ENCODE assay signal across 9 cellular contexts in genomic region chr12:6960291-6961277, GRCh38. TPM values are rescaled to one million over a fixed set of nuclear protein-coding genes. Genes with fewer than 3 reads are reported as not detected.
DNase-seq lines count a peak whose midpoint lies in the region; ATAC-seq and TF ChIP-seq lines count a peak whose summit lies in the region.
"Had no signal": no experiment of that assay in that cellular context is flagged by ENCODE, and none has a peak within 500 bp of the region (broad histone marks: within the 10 kb centered on the region; RNA-seq: fewer than 3 reads in every experiment).

No MANE protein-coding gene starts in this region.

- POLR2A ChIA-PET in WTC11 (lab: Charles Lee): interaction anchor here (0.6 to 6.6 kb wide), 4 partner anchors 16 to 119 kb away, joined by 4 to 167 read pairs (median 14); partner anchors contain the start of genes C12orf57 and RNU7-1

- H3K9me3 Mint-ChIP-seq in WTC11: no peaks in the 10 kb centered on the region

- peak; percentile 52 for DNase-seq in DMS114 treated with DMSO at 0.1 percent for 48 hours (lab: John Stamatoyannopoulos, UW; ENCODE audit: unreplicated experiment)
- DNase-seq in WTC11 (ENCODE audit: low spot score): no peak
- DNase-seq in right atrium auricular region (ENCODE audit: low spot score): no peak
- no peak for DNase-seq in HK-2 (ENCODE audit: unreplicated experiment)

- H3K36me3 Mint-ChIP-seq in WTC11: peaks cover 5% of the 10 kb centered on the region

- H3K4me1 Mint-ChIP-seq in WTC11: peaks cover 48% of the 10 kb centered on the region

- no peak overlapping the region for H3K4me3 Mint-ChIP-seq in WTC11

- H3K4me3 ChIP-seq in right atrium auricular region (no peak overlapping the region), subcutaneous abdominal adipose tissue (ENCODE audit: low read depth in 1 of 5, low read length in 5 of 5) (peak overlapping the region in 3 of 5 donors; percentile 23 to 47 (median 47))

- H3K4me1 ChIP-seq in right atrium auricular region (peaks cover 0 to 51% of the 10 kb centered on the region in 2 donors), subcutaneous abdominal adipose tissue (ENCODE audit: control insufficient read depth in 5 of 5, insufficient read depth in 5 of 5, low read length in 5 of 5) (peaks cover 12 to 81% (median 64%) of the 10 kb centered on the region in 5 donors)

- ATAC-seq in HG02870 (IDR thresholded peaks at IDR 0.05; ENCODE audit: unreplicated experiment) (peak; percentile 30), WTC11 (no peak), HG02840 (IDR thresholded peaks at IDR 0.05; ENCODE audit: low FRiP score, unreplicated experiment) (no peak), GM19351 (IDR thresholded peaks at IDR 0.05; ENCODE audit: unreplicated experiment) (no peak)

- CTCF ChIA-PET in WTC11 (lab: Charles Lee): interaction anchor here (0.6 to 9.7 kb wide), 14 partner anchors 8 to 229 kb away, joined by 3 to 296 read pairs (median 4); partner anchors contain the start of genes C12orf57, PEX5 and RNU7-1

- H3K9me3 ChIP-seq in right atrium auricular region (no peaks in the 10 kb centered on the region), subcutaneous abdominal adipose tissue (ENCODE audit: control insufficient read depth in 5 of 5, low read length in 5 of 5) (no peaks in the 10 kb centered on the region)

- H3K27me3 ChIP-seq in right atrium auricular region: no peaks in the 10 kb centered on the region
- H3K27me3 ChIP-seq in subcutaneous abdominal adipose tissue (ENCODE audit: control insufficient read depth in 5 of 5, insufficient read depth in 4 of 5, low read length in 5 of 5): peaks cover 0 to 2% (median 0%) of the 10 kb centered on the region in 5 donors

- TF ChIP-seq CTCF in WTC11 (IDR thresholded peaks at IDR 0.05) (no peak), right atrium auricular region (IDR thresholded peaks at IDR 0.05) (no peak)

- H3K27ac Mint-ChIP-seq in WTC11: peak overlapping the region; percentile 70; the same call in 1 of the 2 replicates

- H3K27me3 Mint-ChIP-seq in WTC11 (ENCODE audit: low read depth): no peaks in the 10 kb centered on the region

- peak overlapping the region; percentile 67 to 74 for H3K27ac ChIP-seq in right atrium auricular region
- peak overlapping the region; percentile 69 for H3K27ac ChIP-seq in subcutaneous abdominal adipose tissue (ENCODE audit: low read depth, low read length)

- peak overlapping the region in 4 of 5 donors; percentile 14 to 77 (median 42) for H3K9ac ChIP-seq in subcutaneous abdominal adipose tissue (ENCODE audit: low read length in 5 of 5)

- peaks cover 5% of the 10 kb centered on the region for H3K36me3 ChIP-seq in right atrium auricular region
- H3K36me3 ChIP-seq in subcutaneous abdominal adipose tissue (ENCODE audit: control insufficient read depth in 5 of 5, insufficient read depth in 5 of 5, low read length in 5 of 5): peaks cover 0 to 12% (median 5%) of the 10 kb centered on the region in 5 donors

TF ChIP-seq in WTC11, 78 proteins besides CTCF, POLR2A, EP300 and RAD21:
- TF ChIP-seq ZBTB21 (CRISPR knock-in tag; IDR thresholded peaks at IDR 0.05; ENCODE audit: borderline replicate concordance): no peak
- TF ChIP-seq NFYB (CRISPR knock-in tag; conservative IDR thresholded peaks at IDR 0.05; ENCODE audit: low read depth): no peak
- TF ChIP-seq ZNF416 (CRISPR knock-in tag; IDR thresholded peaks at IDR 0.05): no peak
- no peak for TF ChIP-seq ZNF121 (CRISPR knock-in tag; IDR thresholded peaks at IDR 0.05)
- TF ChIP-seq E2F1 (CRISPR knock-in tag; IDR thresholded peaks at IDR 0.05): no peak
- no peak for TF ChIP-seq PRRX2 (CRISPR knock-in tag; IDR thresholded peaks at IDR 0.05)
- no peak for TF ChIP-seq ESRRA (CRISPR knock-in tag; IDR thresholded peaks at IDR 0.05; ENCODE audit: borderline replicate concordance)
- TF ChIP-seq CDX4 (CRISPR knock-in tag; IDR thresholded peaks at IDR 0.05; ENCODE audit: borderline replicate concordance): no peak
- no peak for TF ChIP-seq ZMAT4 (CRISPR knock-in tag; IDR thresholded peaks at IDR 0.05)
- TF ChIP-seq ZNF396 (CRISPR knock-in tag; IDR thresholded peaks at IDR 0.05; ENCODE audit: borderline replicate concordance): no peak
- no peak for TF ChIP-seq ETV6 (CRISPR knock-in tag; IDR thresholded peaks at IDR 0.05)
- TF ChIP-seq HMGXB4 (CRISPR knock-in tag; IDR thresholded peaks at IDR 0.05): no peak
- TF ChIP-seq TP53 (CRISPR knock-in tag; IDR thresholded peaks at IDR 0.05): no peak

RNA-seq across cellular contexts. Expression of gene PTPN6, which starts 9.4 kb away (rescaled TPM):
- total RNA-seq in WTC11 (2021): 27.1 to 34.7 TPM (median 34.5 TPM) in 3 replicates
- 1 to 10 TPM; 3.7 to 7.5 TPM for total RNA-seq in right atrium auricular region

RNA-seq across cellular contexts. Expression of gene PHB2, which starts 9.9 kb away (rescaled TPM):
- total RNA-seq in WTC11 (2021) (350 to 397 TPM (median 352 TPM) in 3 replicates), right atrium auricular region (100 to 1,000 TPM; 160 to 183 TPM)

RNA-seq across cellular contexts. Expression of gene EMG1, which starts 10.1 kb away (rescaled TPM):
- total RNA-seq in WTC11 (2021) (59.3 to 78.6 TPM (median 59.8 TPM) in 3 replicates), right atrium auricular region (10 to 100 TPM; 16.5 to 28.4 TPM)

RNA-seq across cellular contexts. Expression of gene C12orf57, which starts 16.8 kb away (rescaled TPM):
- 158 to 181 TPM (median 172 TPM) in 3 replicates for total RNA-seq in WTC11 (2021)
- 100 to 1,000 TPM; 398 to 533 TPM for total RNA-seq in right atrium auricular region

RNA-seq across cellular contexts. Expression of gene RNU7-1, which starts 17.0 kb away (rescaled TPM):
- total RNA-seq in WTC11 (2021): not detected in 3 replicates
- total RNA-seq in right atrium auricular region: not detected
- total RNA-seq: T-helper 1 cell treated with Interleukin-12 subunit alpha and Interleukin-12 subunit beta and Interleukin-4 antibody, amounts not matched to agents 30 ng/mL and 1 ng/mL, for 36 hours had no signal

Comparison
In these comparisons a context has a peak if more than half of its experiments do, and no peak if none do; other contexts are left out.
1. H3K4me3 ChIP-seq: peak in subcutaneous abdominal adipose tissue (3 of 5); none in right atrium auricular region (0 of 2).